ENCODE assay signal across 9 cellular contexts in the genomic region with DNA sequence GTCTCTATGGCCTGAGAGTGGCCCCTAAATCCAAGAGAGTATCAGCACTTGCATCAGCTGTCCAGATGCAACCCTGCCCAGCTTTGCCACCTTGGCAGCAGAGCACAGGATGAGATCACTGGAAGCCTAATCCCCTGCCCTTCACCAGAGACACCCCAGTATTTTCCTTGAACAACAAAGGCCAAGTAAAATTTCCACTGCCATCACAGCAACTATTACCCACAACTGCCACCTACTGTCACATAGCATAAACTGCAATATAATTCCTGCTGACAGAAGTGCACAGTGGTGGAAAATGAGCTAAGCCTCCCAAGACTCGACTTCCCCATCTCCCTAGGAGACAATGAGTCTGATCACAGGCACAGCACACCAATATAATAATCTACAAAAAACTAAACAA.
DNase-seq lines count a peak whose midpoint lies in the region; ATAC-seq, FAIRE-seq and TF ChIP-seq lines count a peak whose summit lies in the region.
"Had no signal": no experiment of that assay in that cellular context is flagged by ENCODE, and none has a peak within 500 bp of the region (broad histone marks: within the 10 kb centered on the region; RNA-seq: fewer than 3 reads in every experiment).

No MANE protein-coding gene starts in this region.

- CTCF ChIA-PET in H1 (lab: Charles Lee; ENCODE audit: partially characterized antibody) = interaction anchor here (0.6 to 1.5 kb wide), 12 partner anchors 25 to 1397 kb away, joined by 3 to 4 read pairs (median 3); no protein-coding TSS in a partner anchor
- CTCF ChIA-PET in naive thymus-derived CD4-positive, alpha-beta T cell (lab: Charles Lee) = no interaction called here

- H4K20me1 ChIP-seq in KMS-11 (ENCODE audit: insufficient read depth) (no peaks in the 10 kb centered on the region), H1 (replicated peaks in 1 of 2; ENCODE audit: control insufficient read depth in 1 of 2, insufficient read depth in 2 of 2, low read length in 2 of 2) (no peaks in the 10 kb centered on the region)

- no peak overlapping the region for H2AK5ac ChIP-seq in H1 (ENCODE audit: low read depth, low read length)

- FAIRE-seq in H1 (lab: Jason Lieb, UNC) = peak; percentile 87

- H2BK20ac ChIP-seq in H1 (ENCODE audit: low read length) = no peak overlapping the region

- no peak overlapping the region for H3K27ac ChIP-seq in KMS-11
- H3K27ac ChIP-seq in H1 (ENCODE audit: low read depth, low read length) = no peak overlapping the region
- H3K27ac ChIP-seq in naive thymus-derived CD4-positive, alpha-beta T cell (ENCODE audit: low read depth, low read length) = no peak overlapping the region

- H3K56ac ChIP-seq in H1 (replicated peaks; ENCODE audit: insufficient read length, low read depth, low read length) = no peak overlapping the region

- ATAC-seq in GM21515 (IDR thresholded peaks at IDR 0.05; ENCODE audit: unreplicated experiment) = peak; percentile 83
- ATAC-seq in naive thymus-derived CD4-positive, alpha-beta T cell = no peak

- H3K27me3 ChIP-seq in KMS-11 (ENCODE audit: insufficient read depth, low read depth) (no peaks in the 10 kb centered on the region), H1 (replicated peaks in 1 of 4; ENCODE audit: control insufficient read depth in 3 of 4, extremely low read depth in 1 of 4, insufficient read depth in 3 of 4, low read length in 3 of 4) (no peaks in the 10 kb centered on the region)
- no peaks in the 10 kb centered on the region for H3K27me3 ChIP-seq in naive thymus-derived CD4-positive, alpha-beta T cell (ENCODE audit: control insufficient read depth in 2 of 2, insufficient read depth in 2 of 2, low read length in 2 of 2)

- H3K4me3 ChIP-seq in KMS-11 (IDR thresholded peaks at IDR 0.05; ENCODE audit: insufficient read depth, low read depth, low read length) (no peak overlapping the region), H1 (ENCODE audit: extremely low read depth in 1 of 4, insufficient read depth in 2 of 4, low read depth in 3 of 4, low read length in 4 of 4) (no peak overlapping the region)
- H3K4me3 ChIP-seq in naive thymus-derived CD4-positive, alpha-beta T cell (ENCODE audit: low read length) = no peak overlapping the region

- no peak overlapping the region for H4K5ac ChIP-seq in H1 (ENCODE audit: insufficient read length, low read depth, low read length)

- H2BK120ac ChIP-seq in H1 (replicated peaks; ENCODE audit: low read depth, low read length) = no peak overlapping the region

- POLR2A ChIA-PET in H1 (lab: Charles Lee; ENCODE audit: partially characterized antibody) = no interaction called here
- POLR2A ChIA-PET in naive thymus-derived CD4-positive, alpha-beta T cell (lab: Charles Lee) = no interaction called here

- peak; percentile 10 for DNase-seq in COR-L47 (lab: John Stamatoyannopoulos, UW)
- DNase-seq in H1 (ENCODE audit: low read depth in 1 of 2, low spot score in 2 of 2) = no peak
- no peak for DNase-seq in HPDE6-E6E7 (ENCODE audit: extremely low spot score)
- no peak for DNase-seq in islet precursor cell
- no peak for DNase-seq in activated naive CD4-positive, alpha-beta T cell (lab: John Stamatoyannopoulos, UW)
- no peak for DNase-seq in naive thymus-derived CD4-positive, alpha-beta T cell

- no peak overlapping the region for H4K91ac ChIP-seq in H1 (replicated peaks; ENCODE audit: insufficient read length, low read length)

- no peaks in the 10 kb centered on the region for H3K27me3 Mint-ChIP-seq in naive thymus-derived CD4-positive, alpha-beta T cell
- H3K27me3 Mint-ChIP-seq: activated naive CD8-positive, alpha-beta T cell had no signal

- no peak overlapping the region for H2BK15ac ChIP-seq in H1 (ENCODE audit: low read length)

- H3K14ac ChIP-seq in H1 (ENCODE audit: insufficient read length) = no peak overlapping the region

- H3K79me1 ChIP-seq in H1 (ENCODE audit: low read depth, low read length) = no peaks in the 10 kb centered on the region

- H3K4me1 Mint-ChIP-seq in naive thymus-derived CD4-positive, alpha-beta T cell = no peaks in the 10 kb centered on the region

- H3K9me3 ChIP-seq in H1 (ENCODE audit: insufficient read depth in 2 of 2, low read depth in 1 of 2, low read length in 1 of 2) = peaks cover 4 to 12% of the 10 kb centered on the region in 2 experiments; a peak in 2 of 4 replicates
- peaks cover 0 to 14% (median 0%) of the 10 kb centered on the region in 3 experiments for H3K9me3 ChIP-seq in naive thymus-derived CD4-positive, alpha-beta T cell (ENCODE audit: control insufficient read depth in 2 of 3, low read length in 3 of 3)

- H3K23me2 ChIP-seq in H1 (ENCODE audit: low read depth, low read length) = no peaks in the 10 kb centered on the region

- H3K36me3 Mint-ChIP-seq in naive thymus-derived CD4-positive, alpha-beta T cell = no peaks in the 10 kb centered on the region
- H3K36me3 Mint-ChIP-seq: activated naive CD8-positive, alpha-beta T cell had no signal

- H2BK12ac ChIP-seq in H1 (ENCODE audit: low read depth, low read length) = no peak overlapping the region

- H3K79me2 ChIP-seq in KMS-11 (ENCODE audit: insufficient read depth, low read depth) (no peaks in the 10 kb centered on the region), H1 (ENCODE audit: control insufficient read depth in 1 of 2, insufficient read depth in 2 of 2, low read length in 2 of 2) (no peaks in the 10 kb centered on the region)

- TF ChIP-seq RAD21 in H1 (IDR thresholded peaks at IDR 0.05 in 1 of 2, conservative IDR thresholded peaks at IDR 0.05 in 1 of 2; ENCODE audit: low read depth in 2 of 2, low read length in 2 of 2) = peak; percentile 82 to 87

- no peak overlapping the region for H3K27ac Mint-ChIP-seq in naive thymus-derived CD4-positive, alpha-beta T cell
- H3K27ac Mint-ChIP-seq: activated naive CD8-positive, alpha-beta T cell had no signal

- TF ChIP-seq POLR2A in H1 (IDR thresholded peaks at IDR 0.05; ENCODE audit: control extremely low read depth in 1 of 2, low read depth in 2 of 2, low read length in 2 of 2) = no peak

- no peak overlapping the region for H3K4me3 Mint-ChIP-seq in naive thymus-derived CD4-positive, alpha-beta T cell
- H3K4me3 Mint-ChIP-seq: activated naive CD8-positive, alpha-beta T cell had no signal

- H3K18ac ChIP-seq in H1 (ENCODE audit: extremely low read depth, low read length) = no peak overlapping the region

- peak; percentile 72 for TF ChIP-seq CTCF in KMS-11 (conservative IDR thresholded peaks at IDR 0.05; ENCODE audit: low read depth, low read length)
- peak in 2 of 3 experiments; percentile 48 to 73; a peak in 3 of 4 replicates for TF ChIP-seq CTCF in H1 (IDR thresholded peaks at IDR 0.05; ENCODE audit: control extremely low read depth in 1 of 3, insufficient read depth in 1 of 3, low read depth in 1 of 3, low read length in 3 of 3)

- H3K4me2 ChIP-seq in KMS-11 (no peak overlapping the region), H1 (ENCODE audit: insufficient read depth in 1 of 2, low read depth in 2 of 2, low read length in 2 of 2) (no peak overlapping the region)

- no peak overlapping the region for H3K23ac ChIP-seq in H1 (ENCODE audit: insufficient read length)

- intact Hi-C loops in naive thymus-derived CD4-positive, alpha-beta T cell (cut with micrococcal nuclease) = no loop called here

- no peak overlapping the region for H2AFZ ChIP-seq in KMS-11 (ENCODE audit: low read depth)
- H2AFZ ChIP-seq in H1 (ENCODE audit: low read length) = no peak overlapping the region

- peaks cover 7 to 62% (median 24%) of the 10 kb centered on the region in 11 donors for H3K9me3 Mint-ChIP-seq in naive thymus-derived CD4-positive, alpha-beta T cell

- 86% methylated on average over 1 of the region's 1 CpG; no CpG with 5 or more reads in 1 of the 2 experiments for WGBS in H1 (ENCODE audit: extremely low coverage in 1 of 2, insufficient coverage in 1 of 2, insufficient read length in 1 of 2, insufficient replicate concordance in 2 of 2, low coverage in 1 of 2, low lambda C conversion rate in 2 of 2, missing lambda C conversion rate in 1 of 2), 2 experiments

- H3K4me1 ChIP-seq in KMS-11 (ENCODE audit: low read depth, poor library complexity, severe bottlenecking) (no peaks in the 10 kb centered on the region), H1 (replicated peaks in 1 of 4; ENCODE audit: control insufficient read depth in 3 of 4, insufficient read depth in 4 of 4, low read length in 3 of 4) (no peaks in the 10 kb centered on the region)
- H3K4me1 ChIP-seq in naive thymus-derived CD4-positive, alpha-beta T cell (ENCODE audit: control insufficient read depth in 2 of 2, insufficient read depth in 2 of 2, low read length in 2 of 2) = no peaks in the 10 kb centered on the region

- TF ChIP-seq EP300 in H1 (IDR thresholded peaks at IDR 0.05; ENCODE audit: borderline replicate concordance in 1 of 2, low read depth in 2 of 2, low read length in 2 of 2) = no peak

- H3K9ac ChIP-seq in KMS-11 (no peak overlapping the region), H1 (replicated peaks in 1 of 4; ENCODE audit: extremely low read depth in 1 of 4, low read depth in 3 of 4, low read length in 3 of 4) (no peak overlapping the region)

- H2BK5ac ChIP-seq in H1 (ENCODE audit: low read depth, low read length) = no peak overlapping the region

- H3K36me3 ChIP-seq in KMS-11 (ENCODE audit: insufficient read depth) = no peaks in the 10 kb centered on the region
- H3K36me3 ChIP-seq in H1 (ENCODE audit: control insufficient read depth in 2 of 4, insufficient read depth in 4 of 4, low read length in 3 of 4) = no peaks in the 10 kb centered on the region
- H3K36me3 ChIP-seq in naive thymus-derived CD4-positive, alpha-beta T cell (ENCODE audit: control insufficient read depth in 2 of 3, insufficient read depth in 3 of 3, low read length in 3 of 3) = no peaks in the 10 kb centered on the region

- H3K4ac ChIP-seq in H1 (replicated peaks; ENCODE audit: insufficient read length, low read depth, low read length) = no peak overlapping the region

- H4K8ac ChIP-seq in H1 (ENCODE audit: extremely low read depth, insufficient read depth, low read length) = 0 out of 2 replicates have a peak overlapping the region, but pooled peaks have one; percentile 7

TF ChIP-seq in H1, 55 proteins besides CTCF, POLR2A, EP300 and RAD21:
- TF ChIP-seq EZH2 (IDR thresholded peaks at IDR 0.05; ENCODE audit: low read depth, low read length, severe bottlenecking) = no peak
